2 cellular contexts compared by ENCODE assay signal in the genomic region with DNA sequence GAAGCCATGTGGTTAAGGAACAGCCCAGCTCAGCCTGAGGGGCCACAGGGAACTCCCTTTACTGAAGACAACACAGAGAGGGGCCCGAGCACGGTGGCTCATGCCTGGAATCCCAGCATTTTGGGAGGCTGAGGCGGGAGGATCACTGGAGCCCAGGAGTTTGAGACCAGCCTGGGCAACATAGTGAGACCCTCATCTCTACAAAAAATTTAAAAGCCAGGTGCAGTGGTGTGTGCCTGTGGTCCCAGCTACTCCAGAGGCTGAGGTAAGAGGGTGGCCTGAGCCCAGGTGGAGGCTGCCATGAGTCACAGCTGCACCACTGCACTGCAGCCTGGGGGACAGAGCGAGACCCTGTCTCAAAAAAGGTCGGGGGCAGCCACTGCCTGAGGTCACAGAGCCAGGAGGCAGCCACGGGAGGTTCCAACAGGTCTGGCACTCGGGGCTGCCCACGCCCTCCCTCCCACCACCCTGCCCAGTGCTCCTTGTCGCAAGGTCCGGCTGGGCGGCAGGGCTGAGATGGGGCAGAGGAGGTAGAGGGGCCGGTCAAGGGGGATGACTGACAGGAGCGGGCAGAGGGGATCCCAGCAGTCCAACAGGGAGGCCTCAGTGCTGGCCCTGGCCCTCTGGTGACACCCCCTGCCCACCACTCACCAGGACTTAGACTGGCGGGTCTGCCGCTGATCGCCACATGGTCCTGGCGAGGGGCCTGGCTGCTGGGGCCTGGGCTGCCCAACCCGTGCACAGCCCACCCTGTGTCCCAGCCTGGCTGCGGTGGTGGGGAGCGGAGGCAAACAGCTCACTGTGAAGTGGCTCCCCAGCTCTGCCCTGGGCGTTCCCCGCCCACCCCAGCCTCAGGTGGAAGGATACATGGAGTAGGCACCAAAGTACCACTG.
TF ChIP-seq lines count a peak whose summit lies in the region.

No MANE protein-coding gene starts in this region.

TF ChIP-seq in WTC11, 78 proteins besides CTCF, POLR2A, EP300 and RAD21:
- TF ChIP-seq ZNF121 (CRISPR knock-in tag; IDR thresholded peaks at IDR 0.05) = peak; percentile 79
- no peak for TF ChIP-seq NFE2L1 (CRISPR knock-in tag; IDR thresholded peaks at IDR 0.05)
- TF ChIP-seq FOXP1 (CRISPR knock-in tag; IDR thresholded peaks at IDR 0.05; ENCODE audit: borderline replicate concordance) = peak; percentile 39; the same call in 1 of the 2 replicates
TF ChIP-seq in WTC11: peak in this region for 2.

TF ChIP-seq in HepG2, 621 proteins besides CTCF, POLR2A, EP300 and RAD21 (continues in another document):
- 0 out of 2 replicates have a peak, but pooled peaks have one; percentile 35 for TF ChIP-seq ZIK1 (CRISPR knock-in tag; IDR thresholded peaks at IDR 0.05; ENCODE audit: borderline replicate concordance, low read depth)
- peak; percentile 96 for TF ChIP-seq AGO2 (optimal IDR thresholded peaks at IDR 0.05; ENCODE audit: low read depth, low read length)
- TF ChIP-seq, protein P1, sequence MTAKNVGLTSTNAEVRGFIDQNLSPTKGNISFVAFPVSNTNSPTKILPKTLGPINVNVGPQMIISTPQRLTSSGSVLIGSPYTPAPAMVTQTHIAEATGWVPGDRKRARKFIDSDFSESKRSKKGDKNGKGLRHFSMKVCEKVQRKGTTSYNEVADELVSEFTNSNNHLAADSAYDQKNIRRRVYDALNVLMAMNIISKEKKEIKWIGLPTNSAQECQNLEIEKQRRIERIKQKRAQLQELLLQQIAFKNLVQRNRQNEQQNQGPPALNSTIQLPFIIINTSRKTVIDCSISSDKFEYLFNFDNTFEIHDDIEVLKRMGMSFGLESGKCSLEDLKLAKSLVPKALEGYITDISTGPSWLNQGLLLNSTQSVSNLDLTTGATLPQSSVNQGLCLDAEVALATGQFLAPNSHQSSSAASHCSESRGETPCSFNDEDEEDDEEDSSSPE (CRISPR knock-in tag; IDR thresholded peaks at IDR 0.05) = no peak
- TF ChIP-seq ZBTB38 (CRISPR knock-in tag; IDR thresholded peaks at IDR 0.05) = 0 out of 2 replicates have a peak, but pooled peaks have one; percentile 27
- TF ChIP-seq AKAP8 (CRISPR knock-in tag; IDR thresholded peaks at IDR 0.05) = peak; percentile 93
- TF ChIP-seq, protein P2, sequence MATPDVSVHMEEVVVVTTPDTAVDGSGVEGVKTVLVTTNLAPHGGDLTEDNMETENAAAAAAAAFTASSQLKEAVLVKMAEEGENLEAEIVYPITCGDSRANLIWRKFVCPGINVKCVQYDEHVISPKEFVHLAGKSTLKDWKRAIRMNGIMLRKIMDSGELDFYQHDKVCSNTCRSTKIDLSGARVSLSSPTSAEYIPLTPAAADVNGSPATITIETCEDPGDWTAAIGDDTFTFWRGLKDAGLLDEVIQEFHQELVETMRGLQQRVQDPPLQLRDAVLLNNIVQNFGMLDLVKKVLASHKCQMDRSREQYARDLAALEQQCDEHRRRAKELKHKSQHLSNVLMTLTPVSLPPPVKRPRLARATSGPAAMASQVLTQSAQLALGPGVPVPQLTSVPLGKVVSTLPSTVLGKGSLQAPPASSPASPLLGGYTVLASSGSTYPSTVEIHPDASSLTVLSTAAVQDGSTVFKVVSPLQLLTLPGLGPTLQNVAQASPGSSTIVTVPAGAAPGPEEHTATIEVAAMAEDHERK (CRISPR knock-in tag; IDR thresholded peaks at IDR 0.05; ENCODE audit: low read depth) = no peak
- TF ChIP-seq, protein P3, sequence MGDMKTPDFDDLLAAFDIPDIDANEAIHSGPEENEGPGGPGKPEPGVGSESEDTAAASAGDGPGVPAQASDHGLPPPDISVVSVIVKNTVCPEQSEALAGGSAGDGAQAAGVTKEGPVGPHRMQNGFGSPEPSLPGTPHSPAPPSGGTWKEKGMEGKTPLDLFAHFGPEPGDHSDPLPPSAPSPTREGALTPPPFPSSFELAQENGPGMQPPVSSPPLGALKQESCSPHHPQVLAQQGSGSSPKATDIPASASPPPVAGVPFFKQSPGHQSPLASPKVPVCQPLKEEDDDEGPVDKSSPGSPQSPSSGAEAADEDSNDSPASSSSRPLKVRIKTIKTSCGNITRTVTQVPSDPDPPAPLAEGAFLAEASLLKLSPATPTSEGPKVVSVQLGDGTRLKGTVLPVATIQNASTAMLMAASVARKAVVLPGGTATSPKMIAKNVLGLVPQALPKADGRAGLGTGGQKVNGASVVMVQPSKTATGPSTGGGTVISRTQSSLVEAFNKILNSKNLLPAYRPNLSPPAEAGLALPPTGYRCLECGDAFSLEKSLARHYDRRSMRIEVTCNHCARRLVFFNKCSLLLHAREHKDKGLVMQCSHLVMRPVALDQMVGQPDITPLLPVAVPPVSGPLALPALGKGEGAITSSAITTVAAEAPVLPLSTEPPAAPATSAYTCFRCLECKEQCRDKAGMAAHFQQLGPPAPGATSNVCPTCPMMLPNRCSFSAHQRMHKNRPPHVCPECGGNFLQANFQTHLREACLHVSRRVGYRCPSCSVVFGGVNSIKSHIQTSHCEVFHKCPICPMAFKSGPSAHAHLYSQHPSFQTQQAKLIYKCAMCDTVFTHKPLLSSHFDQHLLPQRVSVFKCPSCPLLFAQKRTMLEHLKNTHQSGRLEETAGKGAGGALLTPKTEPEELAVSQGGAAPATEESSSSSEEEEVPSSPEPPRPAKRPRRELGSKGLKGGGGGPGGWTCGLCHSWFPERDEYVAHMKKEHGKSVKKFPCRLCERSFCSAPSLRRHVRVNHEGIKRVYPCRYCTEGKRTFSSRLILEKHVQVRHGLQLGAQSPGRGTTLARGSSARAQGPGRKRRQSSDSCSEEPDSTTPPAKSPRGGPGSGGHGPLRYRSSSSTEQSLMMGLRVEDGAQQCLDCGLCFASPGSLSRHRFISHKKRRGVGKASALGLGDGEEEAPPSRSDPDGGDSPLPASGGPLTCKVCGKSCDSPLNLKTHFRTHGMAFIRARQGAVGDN (CRISPR knock-in tag; IDR thresholded peaks at IDR 0.05) = peak; percentile 19; the same call in 1 of the 2 replicates
- TF ChIP-seq, protein P4, sequence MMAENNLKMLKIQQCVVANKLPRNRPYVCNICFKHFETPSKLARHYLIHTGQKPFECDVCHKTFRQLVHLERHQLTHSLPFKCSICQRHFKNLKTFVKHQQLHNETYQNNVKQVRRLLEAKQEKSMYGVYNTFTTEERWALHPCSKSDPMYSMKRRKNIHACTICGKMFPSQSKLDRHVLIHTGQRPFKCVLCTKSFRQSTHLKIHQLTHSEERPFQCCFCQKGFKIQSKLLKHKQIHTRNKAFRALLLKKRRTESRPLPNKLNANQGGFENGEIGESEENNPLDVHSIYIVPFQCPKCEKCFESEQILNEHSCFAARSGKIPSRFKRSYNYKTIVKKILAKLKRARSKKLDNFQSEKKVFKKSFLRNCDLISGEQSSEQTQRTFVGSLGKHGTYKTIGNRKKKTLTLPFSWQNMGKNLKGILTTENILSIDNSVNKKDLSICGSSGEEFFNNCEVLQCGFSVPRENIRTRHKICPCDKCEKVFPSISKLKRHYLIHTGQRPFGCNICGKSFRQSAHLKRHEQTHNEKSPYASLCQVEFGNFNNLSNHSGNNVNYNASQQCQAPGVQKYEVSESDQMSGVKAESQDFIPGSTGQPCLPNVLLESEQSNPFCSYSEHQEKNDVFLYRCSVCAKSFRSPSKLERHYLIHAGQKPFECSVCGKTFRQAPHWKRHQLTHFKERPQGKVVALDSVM (CRISPR knock-in tag; IDR thresholded peaks at IDR 0.05) = no peak
- TF ChIP-seq PPARG (CRISPR knock-in tag; conservative IDR thresholded peaks at IDR 0.05) = no peak
- no peak for TF ChIP-seq RELA (CRISPR knock-in tag; IDR thresholded peaks at IDR 0.05)
- TF ChIP-seq SYNCRIP (IDR thresholded peaks at IDR 0.05; ENCODE audit: insufficient read depth, low read depth, low read length) = no peak
- 0 out of 2 replicates have a peak, but pooled peaks have one; percentile 20 for TF ChIP-seq KDM2A (CRISPR knock-in tag; IDR thresholded peaks at IDR 0.05; ENCODE audit: borderline replicate concordance, low read depth)
- no peak for TF ChIP-seq ZNF607 (CRISPR knock-in tag; IDR thresholded peaks at IDR 0.05; ENCODE audit: borderline replicate concordance)
- TF ChIP-seq ZNF274 (CRISPR knock-in tag; IDR thresholded peaks at IDR 0.05) = no peak
- TF ChIP-seq AGO1 (IDR thresholded peaks at IDR 0.05; ENCODE audit: low read depth, low read length, poor library complexity, severe bottlenecking) = peak; percentile 63
- no peak for TF ChIP-seq CEBPB (IDR thresholded peaks at IDR 0.05; ENCODE audit: borderline replicate concordance, low read depth, low read length)
- 0 out of 2 replicates have a peak, but pooled peaks have one; percentile 58 for TF ChIP-seq ZNF121 (CRISPR knock-in tag; IDR thresholded peaks at IDR 0.05)
- no peak for TF ChIP-seq ZNF143 (CRISPR knock-in tag; IDR thresholded peaks at IDR 0.05)
- peak; percentile 37; the same call in 1 of the 2 replicates for TF ChIP-seq PCBP1 (IDR thresholded peaks at IDR 0.05; ENCODE audit: borderline replicate concordance, low read depth, low read length)
- TF ChIP-seq ARNTL (CRISPR knock-in tag; IDR thresholded peaks at IDR 0.05) = no peak
- no peak for TF ChIP-seq ZNF605 (CRISPR knock-in tag; IDR thresholded peaks at IDR 0.05)
- TF ChIP-seq ZNF441 (CRISPR knock-in tag; IDR thresholded peaks at IDR 0.05; ENCODE audit: borderline replicate concordance) = no peak
- TF ChIP-seq, protein P5, sequence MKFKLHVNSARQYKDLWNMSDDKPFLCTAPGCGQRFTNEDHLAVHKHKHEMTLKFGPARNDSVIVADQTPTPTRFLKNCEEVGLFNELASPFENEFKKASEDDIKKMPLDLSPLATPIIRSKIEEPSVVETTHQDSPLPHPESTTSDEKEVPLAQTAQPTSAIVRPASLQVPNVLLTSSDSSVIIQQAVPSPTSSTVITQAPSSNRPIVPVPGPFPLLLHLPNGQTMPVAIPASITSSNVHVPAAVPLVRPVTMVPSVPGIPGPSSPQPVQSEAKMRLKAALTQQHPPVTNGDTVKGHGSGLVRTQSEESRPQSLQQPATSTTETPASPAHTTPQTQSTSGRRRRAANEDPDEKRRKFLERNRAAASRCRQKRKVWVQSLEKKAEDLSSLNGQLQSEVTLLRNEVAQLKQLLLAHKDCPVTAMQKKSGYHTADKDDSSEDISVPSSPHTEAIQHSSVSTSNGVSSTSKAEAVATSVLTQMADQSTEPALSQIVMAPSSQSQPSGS (CRISPR knock-in tag; IDR thresholded peaks at IDR 0.05) = no peak
- TF ChIP-seq ZNF34 (CRISPR knock-in tag; IDR thresholded peaks at IDR 0.05; ENCODE audit: borderline replicate concordance) = no peak
- TF ChIP-seq, protein P6, sequence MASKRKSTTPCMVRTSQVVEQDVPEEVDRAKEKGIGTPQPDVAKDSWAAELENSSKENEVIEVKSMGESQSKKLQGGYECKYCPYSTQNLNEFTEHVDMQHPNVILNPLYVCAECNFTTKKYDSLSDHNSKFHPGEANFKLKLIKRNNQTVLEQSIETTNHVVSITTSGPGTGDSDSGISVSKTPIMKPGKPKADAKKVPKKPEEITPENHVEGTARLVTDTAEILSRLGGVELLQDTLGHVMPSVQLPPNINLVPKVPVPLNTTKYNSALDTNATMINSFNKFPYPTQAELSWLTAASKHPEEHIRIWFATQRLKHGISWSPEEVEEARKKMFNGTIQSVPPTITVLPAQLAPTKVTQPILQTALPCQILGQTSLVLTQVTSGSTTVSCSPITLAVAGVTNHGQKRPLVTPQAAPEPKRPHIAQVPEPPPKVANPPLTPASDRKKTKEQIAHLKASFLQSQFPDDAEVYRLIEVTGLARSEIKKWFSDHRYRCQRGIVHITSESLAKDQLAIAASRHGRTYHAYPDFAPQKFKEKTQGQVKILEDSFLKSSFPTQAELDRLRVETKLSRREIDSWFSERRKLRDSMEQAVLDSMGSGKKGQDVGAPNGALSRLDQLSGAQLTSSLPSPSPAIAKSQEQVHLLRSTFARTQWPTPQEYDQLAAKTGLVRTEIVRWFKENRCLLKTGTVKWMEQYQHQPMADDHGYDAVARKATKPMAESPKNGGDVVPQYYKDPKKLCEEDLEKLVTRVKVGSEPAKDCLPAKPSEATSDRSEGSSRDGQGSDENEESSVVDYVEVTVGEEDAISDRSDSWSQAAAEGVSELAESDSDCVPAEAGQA (IDR thresholded peaks at IDR 0.05; ENCODE audit: low read depth) = no peak
- TF ChIP-seq, protein P6 (CRISPR knock-in tag; IDR thresholded peaks at IDR 0.05; ENCODE audit: borderline replicate concordance) = no peak
- TF ChIP-seq, protein P7, sequence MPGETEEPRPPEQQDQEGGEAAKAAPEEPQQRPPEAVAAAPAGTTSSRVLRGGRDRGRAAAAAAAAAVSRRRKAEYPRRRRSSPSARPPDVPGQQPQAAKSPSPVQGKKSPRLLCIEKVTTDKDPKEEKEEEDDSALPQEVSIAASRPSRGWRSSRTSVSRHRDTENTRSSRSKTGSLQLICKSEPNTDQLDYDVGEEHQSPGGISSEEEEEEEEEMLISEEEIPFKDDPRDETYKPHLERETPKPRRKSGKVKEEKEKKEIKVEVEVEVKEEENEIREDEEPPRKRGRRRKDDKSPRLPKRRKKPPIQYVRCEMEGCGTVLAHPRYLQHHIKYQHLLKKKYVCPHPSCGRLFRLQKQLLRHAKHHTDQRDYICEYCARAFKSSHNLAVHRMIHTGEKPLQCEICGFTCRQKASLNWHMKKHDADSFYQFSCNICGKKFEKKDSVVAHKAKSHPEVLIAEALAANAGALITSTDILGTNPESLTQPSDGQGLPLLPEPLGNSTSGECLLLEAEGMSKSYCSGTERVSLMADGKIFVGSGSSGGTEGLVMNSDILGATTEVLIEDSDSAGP (CRISPR knock-in tag; IDR thresholded peaks at IDR 0.05; ENCODE audit: borderline replicate concordance) = 0 out of 2 replicates have a peak, but pooled peaks have one; percentile 18
- no peak for TF ChIP-seq HOXA7 (CRISPR knock-in tag; IDR thresholded peaks at IDR 0.05)
- TF ChIP-seq RBFOX2 (IDR thresholded peaks at IDR 0.05; ENCODE audit: low read depth, low read length) = peak; percentile 76
- no peak for TF ChIP-seq ZNF564 (CRISPR knock-in tag; IDR thresholded peaks at IDR 0.05)
- TF ChIP-seq, protein P8, sequence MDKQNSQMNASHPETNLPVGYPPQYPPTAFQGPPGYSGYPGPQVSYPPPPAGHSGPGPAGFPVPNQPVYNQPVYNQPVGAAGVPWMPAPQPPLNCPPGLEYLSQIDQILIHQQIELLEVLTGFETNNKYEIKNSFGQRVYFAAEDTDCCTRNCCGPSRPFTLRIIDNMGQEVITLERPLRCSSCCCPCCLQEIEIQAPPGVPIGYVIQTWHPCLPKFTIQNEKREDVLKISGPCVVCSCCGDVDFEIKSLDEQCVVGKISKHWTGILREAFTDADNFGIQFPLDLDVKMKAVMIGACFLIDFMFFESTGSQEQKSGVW (CRISPR knock-in tag; IDR thresholded peaks at IDR 0.05; ENCODE audit: borderline replicate concordance) = no peak
- TF ChIP-seq ZNF101 (CRISPR knock-in tag; IDR thresholded peaks at IDR 0.05; ENCODE audit: borderline replicate concordance, low read depth) = no peak
- peak; percentile 34; the same call in 1 of the 2 replicates for TF ChIP-seq MYC (CRISPR knock-in tag; IDR thresholded peaks at IDR 0.05; ENCODE audit: borderline replicate concordance)
